ENCODE assay signal across 17 cellular contexts in genomic region chr7:148664319-148664718, GRCh38. TPM values are rescaled to one million over a fixed set of nuclear protein-coding genes. Genes with fewer than 3 reads are reported as not detected.
A peak's percentile ranks its signal among the peaks of the same experiment; 100 is the strongest.
DNase-seq lines count a peak whose midpoint lies in the region; ATAC-seq, FAIRE-seq and TF ChIP-seq lines count a peak whose summit lies in the region.
"Had no signal": no experiment of that assay in that cellular context is flagged by ENCODE, and none has a peak within 500 bp of the region (broad histone marks: within the 10 kb centered on the region; RNA-seq: fewer than 3 reads in every experiment).

No MANE protein-coding gene starts in this region.

- no peaks in the 10 kb centered on the region for H3K79me1 ChIP-seq in neuronal stem cell (ENCODE audit: low read depth, low read length)

- H3K4me1 Mint-ChIP-seq in astrocyte (ENCODE audit: low read depth, unreplicated experiment) = peaks cover 3% of the 10 kb centered on the region
- no peaks in the 10 kb centered on the region for H3K4me1 Mint-ChIP-seq in natural killer cell
- H3K4me1 Mint-ChIP-seq: neural crest cell had no signal

- H2BK5ac ChIP-seq in neuronal stem cell (ENCODE audit: low read length) = no peak overlapping the region

- H2AFZ ChIP-seq in astrocyte (ENCODE audit: low read depth, low read length) = no peak overlapping the region
- peak overlapping the region; percentile 71 for H2AFZ ChIP-seq in neuronal stem cell (ENCODE audit: low read length)

- no peak for FAIRE-seq in astrocyte (lab: Jason Lieb, UNC)
- no peak for FAIRE-seq in H54 (lab: Jason Lieb, UNC)

- H3K23ac ChIP-seq in neuronal stem cell (ENCODE audit: low read depth, low read length, poor library complexity) = no peak overlapping the region

- no peak overlapping the region for H3K4ac ChIP-seq in neuronal stem cell (ENCODE audit: low read length)

- DNase-seq in Ammon's horn (ENCODE audit: low spot score) = peak; percentile 54
- DNase-seq in astrocyte (ENCODE audit: low read depth) = peak; percentile 78
- peak; percentile 63 for DNase-seq in foreskin melanocyte
- DNase-seq in neuronal stem cell (ENCODE audit: low spot score) = no peak
- DNase-seq in natural killer cell = no peak
- DNase-seq in H54 (ENCODE audit: insufficient read length, low spot score) = no peak
- DNase-seq in DMS114 treated with DMSO at 0.1 percent for 48 hours (lab: John Stamatoyannopoulos, UW; ENCODE audit: unreplicated experiment) = no peak
- DNase-seq: ACHN; activated naive CD4-positive, alpha-beta T cell treated with Interleukin-2 at 50 U/mL for 16 hours; foreskin keratinocyte; NCI-H2029 treated with DMSO at 0.1 percent for 48 hours; spleen; trophoblast cell had no signal

- no peak overlapping the region for H4K91ac ChIP-seq in neuronal stem cell (ENCODE audit: low read depth, low read length, poor library complexity)

- H4K8ac ChIP-seq in neuronal stem cell (ENCODE audit: low read depth, low read length) = no peak overlapping the region

- no peak overlapping the region for H2BK12ac ChIP-seq in neuronal stem cell (ENCODE audit: low read length)

- no peak overlapping the region for H3K4me3 Mint-ChIP-seq in astrocyte (ENCODE audit: unreplicated experiment)
- H3K4me3 Mint-ChIP-seq in natural killer cell = no peak overlapping the region
- H3K4me3 Mint-ChIP-seq: neural crest cell had no signal

- no peaks in the 10 kb centered on the region for H3K36me3 Mint-ChIP-seq in astrocyte (ENCODE audit: low read depth, unreplicated experiment)
- no peaks in the 10 kb centered on the region for H3K36me3 Mint-ChIP-seq in natural killer cell

- H3K14ac ChIP-seq in neuronal stem cell (ENCODE audit: low read length) = no peak overlapping the region

- H3K27me3 Mint-ChIP-seq in astrocyte (ENCODE audit: low read depth, unreplicated experiment) (no peaks in the 10 kb centered on the region), natural killer cell (ENCODE audit: low read depth in 2 of 2) (peaks cover 0 to 8% of the 10 kb centered on the region in 2 donors)

- H3K9me3 Mint-ChIP-seq in astrocyte (ENCODE audit: unreplicated experiment) (no peaks in the 10 kb centered on the region), natural killer cell (no peaks in the 10 kb centered on the region)

- H3K27me3 ChIP-seq in astrocyte (ENCODE audit: insufficient read depth, low read length) (no peaks in the 10 kb centered on the region), neuronal stem cell (ENCODE audit: control insufficient read depth in 3 of 3, insufficient read depth in 3 of 3, low read depth in 1 of 3, low read length in 3 of 3) (peaks cover 0 to 3% (median 0%) of the 10 kb centered on the region in 3 experiments)
- H3K27me3 ChIP-seq: foreskin keratinocyte, SJSA1, spleen had no signal

- TF ChIP-seq POLR2A in H54 (IDR thresholded peaks at IDR 0.05; ENCODE audit: low read depth, low read length) = no peak

- TF ChIP-seq CTCF in astrocyte (IDR thresholded peaks at IDR 0.05; ENCODE audit: insufficient read depth, low read depth, low read length) (no peak), natural killer cell (IDR thresholded peaks at IDR 0.05) (no peak)

- no peak overlapping the region for H3K27ac Mint-ChIP-seq in astrocyte (ENCODE audit: unreplicated experiment)
- H3K27ac Mint-ChIP-seq in natural killer cell = no peak overlapping the region

- H3K36me3 ChIP-seq in astrocyte (ENCODE audit: insufficient read depth, low read length) = no peaks in the 10 kb centered on the region
- H3K36me3 ChIP-seq in neuronal stem cell (replicated peaks in 1 of 2; ENCODE audit: control insufficient read depth in 2 of 2, insufficient read depth in 2 of 2, low read length in 2 of 2) = no peaks in the 10 kb centered on the region
- H3K36me3 ChIP-seq: SJSA1, spleen had no signal

- no peaks in the 10 kb centered on the region for H3K79me2 ChIP-seq in astrocyte (ENCODE audit: insufficient read depth, low read length)

- H2BK15ac ChIP-seq in neuronal stem cell (ENCODE audit: low read length) = no peak overlapping the region

- no CpG with 5 or more reads among the region's 6 CpGs for WGBS in neuronal stem cell (ENCODE audit: extremely low coverage in 2 of 2, insufficient read length in 2 of 2, insufficient replicate concordance in 1 of 2), 2 donors

- H3K9ac ChIP-seq in astrocyte (ENCODE audit: low read length) (no peak overlapping the region), neuronal stem cell (ENCODE audit: low read depth, low read length, poor library complexity) (no peak overlapping the region)

- no peaks in the 10 kb centered on the region for H4K20me1 ChIP-seq in astrocyte (ENCODE audit: insufficient read depth, low read length)

- H3K4me1 ChIP-seq in astrocyte (ENCODE audit: insufficient read depth, low read length) (no peaks in the 10 kb centered on the region), neuronal stem cell (ENCODE audit: control insufficient read depth in 2 of 2, insufficient read depth in 1 of 2, low read depth in 1 of 2, low read length in 2 of 2) (peaks cover 4% of the 10 kb centered on the region in 2 donors)
- H3K4me1 ChIP-seq: foreskin keratinocyte, SJSA1, spleen had no signal

- H3K9me3 ChIP-seq in astrocyte (ENCODE audit: insufficient read depth, low read depth, low read length) = no peaks in the 10 kb centered on the region
- no peaks in the 10 kb centered on the region for H3K9me3 ChIP-seq in neuronal stem cell (replicated peaks in 1 of 2; ENCODE audit: control insufficient read depth in 2 of 2, insufficient read depth in 1 of 2, low read depth in 1 of 2, low read length in 2 of 2)
- H3K9me3 ChIP-seq: SJSA1, spleen had no signal

- H3K18ac ChIP-seq in neuronal stem cell (ENCODE audit: low read length) = no peak overlapping the region

- H2AK5ac ChIP-seq in neuronal stem cell (ENCODE audit: low read depth, low read length) = no peak overlapping the region

- no peak overlapping the region for H3K27ac ChIP-seq in astrocyte (ENCODE audit: low read depth, low read length)
- H3K27ac ChIP-seq in neuronal stem cell (replicated peaks; ENCODE audit: low read length) = no peak overlapping the region
- H3K27ac ChIP-seq: coronary artery, foreskin keratinocyte, SJSA1, spleen had no signal

- intact Hi-C loops in natural killer cell (cut with micrococcal nuclease) = no loop called here

- ATAC-seq in natural killer cell (no peak), GM18870 (IDR thresholded peaks at IDR 0.05; ENCODE audit: unreplicated experiment) (no peak)
- ATAC-seq: foreskin keratinocyte had no signal

- H3K4me3 ChIP-seq in astrocyte (ENCODE audit: insufficient read depth, low read depth, low read length) (no peak overlapping the region), neuronal stem cell (ENCODE audit: low read length in 2 of 2) (no peak overlapping the region)
- H3K4me3 ChIP-seq: coronary artery, SJSA1, spleen had no signal

- H3K4me2 ChIP-seq in astrocyte (ENCODE audit: low read length) (peak overlapping the region; percentile 60), neuronal stem cell (ENCODE audit: insufficient read depth, low read length, poor library complexity, severe bottlenecking) (no peak overlapping the region)

- no peak overlapping the region for H2BK120ac ChIP-seq in neuronal stem cell (ENCODE audit: low read depth, low read length)

RNA-seq across cellular contexts. Expression of gene CUL1, which starts 34.4 kb away (rescaled TPM):
- total RNA-seq in astrocyte (56.3 and 60.2 TPM in 2 replicates), natural killer cell (10 to 100 TPM; 37.4 to 45.1 (median 43.2) TPM)
- polyA plus RNA-seq in neuronal stem cell (2013, experiment 1 of 2) = 45.2 TPM
- 44.5 TPM for polyA plus RNA-seq in neuronal stem cell (2013, experiment 2 of 2)

Comparison
In these comparisons a context has a peak if more than half of its experiments do, and no peak if none do; other contexts are left out.
1. DNase-seq: peak in Ammon's horn (single experiment), astrocyte (single experiment) and foreskin melanocyte (single experiment); none in neuronal stem cell (single experiment), natural killer cell (single experiment), H54 (single experiment) and DMS114 treated with DMSO at 0.1 percent for 48 hours (single experiment).